In the genomic region with DNA sequence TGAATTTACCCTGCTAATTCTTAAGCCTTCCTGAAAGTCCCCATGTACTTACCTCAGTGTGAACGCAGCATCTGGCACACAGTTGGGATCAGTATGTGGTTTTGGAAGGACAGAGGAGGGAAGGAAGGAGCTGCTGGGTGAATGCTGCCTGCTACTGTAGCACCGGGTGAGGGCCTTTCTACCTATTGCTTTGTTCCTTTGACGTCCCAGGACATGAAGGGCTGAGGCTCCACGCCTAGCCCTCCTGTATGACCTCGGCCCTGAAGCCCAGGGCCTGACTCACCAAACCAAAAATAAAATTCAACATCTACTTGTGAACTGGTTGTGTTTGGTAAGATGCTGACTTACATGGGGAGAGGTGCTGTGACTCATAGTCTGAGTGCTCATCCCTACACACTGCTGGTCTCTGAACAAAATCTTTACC, we compare ENCODE assay signal across 8 cellular contexts. TPM values are rescaled to one million over a fixed set of nuclear protein-coding genes. Genes with fewer than 3 reads are reported as not detected.
DNase-seq lines count a peak whose midpoint lies in the region; ATAC-seq and TF ChIP-seq lines count a peak whose summit lies in the region.

No MANE protein-coding gene starts in this region.

- H4K8ac ChIP-seq in neuronal stem cell (ENCODE audit: low read depth, low read length), result no peak overlapping the region

- no peak overlapping the region for H3K4me3 Mint-ChIP-seq in natural killer cell

- H3K27me3 Mint-ChIP-seq in natural killer cell (ENCODE audit: low read depth in 2 of 2), result no peaks in the 10 kb centered on the region

- DNase-seq in GM12865 (ENCODE audit: low read depth) (peak; percentile 77), brain microvascular endothelial cell (peak; percentile 80), natural killer cell (no peak), neuronal stem cell (ENCODE audit: low spot score) (no peak), NCI-H1694 (lab: John Stamatoyannopoulos, UW) (no peak), Kasumi-1 (lab: John Stamatoyannopoulos, UW) (no peak), NCI-H510A treated with DMSO at 0.1 percent for 48 hours (lab: John Stamatoyannopoulos, UW) (no peak)

- H3K9me3 ChIP-seq in HUES6 (ENCODE audit: control insufficient read depth, insufficient read depth, low read depth, low read length) (no peaks in the 10 kb centered on the region), neuronal stem cell (replicated peaks in 1 of 2; ENCODE audit: control insufficient read depth in 2 of 2, insufficient read depth in 1 of 2, low read depth in 1 of 2, low read length in 2 of 2) (no peaks in the 10 kb centered on the region)

- no peak overlapping the region for H2BK12ac ChIP-seq in neuronal stem cell (ENCODE audit: low read length)

- H3K4ac ChIP-seq in neuronal stem cell (ENCODE audit: low read length), result no peak overlapping the region

- no peak overlapping the region for H3K18ac ChIP-seq in neuronal stem cell (ENCODE audit: low read length)

- no peaks in the 10 kb centered on the region for H3K9me3 Mint-ChIP-seq in natural killer cell

- H3K36me3 ChIP-seq in HUES6 (ENCODE audit: control insufficient read depth, insufficient read depth, low read length) (0 out of 2 replicates have a peak, but pooled peaks cover 3% of the 10 kb centered on the region), brain microvascular endothelial cell (replicated peaks) (peaks cover 2% of the 10 kb centered on the region), neuronal stem cell (replicated peaks in 1 of 2; ENCODE audit: control insufficient read depth in 2 of 2, insufficient read depth in 2 of 2, low read length in 2 of 2) (peaks cover 4 to 32% of the 10 kb centered on the region in 2 donors)

- H3K9ac ChIP-seq in HUES6 (ENCODE audit: low read length) (peak overlapping the region; percentile 70), neuronal stem cell (ENCODE audit: low read depth, low read length, poor library complexity) (no peak overlapping the region)

- peaks cover 70 to 74% of the 10 kb centered on the region in 2 donors for H3K4me1 Mint-ChIP-seq in natural killer cell

- H4K91ac ChIP-seq in neuronal stem cell (ENCODE audit: low read depth, low read length, poor library complexity), result no peak overlapping the region

- no peak overlapping the region for H2AK5ac ChIP-seq in neuronal stem cell (ENCODE audit: low read depth, low read length)

- no peak overlapping the region for H2BK5ac ChIP-seq in neuronal stem cell (ENCODE audit: low read length)

- H3K27ac ChIP-seq in HUES6 (ENCODE audit: low read depth, low read length) (peak overlapping the region; percentile 51; the same call in 1 of the 2 replicates), brain microvascular endothelial cell (peak overlapping the region; percentile 91), neuronal stem cell (replicated peaks; ENCODE audit: low read length) (no peak overlapping the region)

- H3K4me1 ChIP-seq in HUES6 (ENCODE audit: control insufficient read depth, insufficient read depth, low read length), result peaks cover 26% of the 10 kb centered on the region
- peaks cover 8 to 9% of the 10 kb centered on the region in 2 donors for H3K4me1 ChIP-seq in neuronal stem cell (ENCODE audit: control insufficient read depth in 2 of 2, insufficient read depth in 1 of 2, low read depth in 1 of 2, low read length in 2 of 2)

- no CpG with 5 or more reads among the region's 5 CpGs for WGBS in neuronal stem cell (ENCODE audit: extremely low coverage in 2 of 2, insufficient read length in 2 of 2, insufficient replicate concordance in 1 of 2), 2 donors

- no peak overlapping the region for H2AFZ ChIP-seq in neuronal stem cell (ENCODE audit: low read length)

- in situ Hi-C loops in brain microvascular endothelial cell (cut with HindIII; ENCODE audit: low pct_ligation_motif_present, low sequenced_read_pairs), result no loop called here

- H3K27ac Mint-ChIP-seq in natural killer cell, result peak overlapping the region in 1 of 2 donors; percentile 40

- no peak overlapping the region for H2BK15ac ChIP-seq in neuronal stem cell (ENCODE audit: low read length)

- peak in 2 of 3 donors; percentile 28 to 63 for ATAC-seq in natural killer cell

- peaks cover 9% of the 10 kb centered on the region for H3K79me1 ChIP-seq in neuronal stem cell (ENCODE audit: low read depth, low read length)

- H3K27me3 ChIP-seq in HUES6 (ENCODE audit: control insufficient read depth, insufficient read depth, low read length) (no peaks in the 10 kb centered on the region), brain microvascular endothelial cell (replicated peaks) (no peaks in the 10 kb centered on the region), neuronal stem cell (ENCODE audit: control insufficient read depth in 3 of 3, insufficient read depth in 3 of 3, low read depth in 1 of 3, low read length in 3 of 3) (peaks cover 0 to 2% (median 0%) of the 10 kb centered on the region in 3 experiments)

- H3K14ac ChIP-seq in neuronal stem cell (ENCODE audit: low read length), result no peak overlapping the region

- no peak for TF ChIP-seq CTCF in GM12865 (IDR thresholded peaks at IDR 0.05; ENCODE audit: insufficient read depth, low read depth, low read length, missing control alignments)
- no peak for TF ChIP-seq CTCF in brain microvascular endothelial cell (IDR thresholded peaks at IDR 0.05; ENCODE audit: low read depth, low read length, missing control alignments)
- TF ChIP-seq CTCF in natural killer cell (IDR thresholded peaks at IDR 0.05), result no peak

- H3K36me3 Mint-ChIP-seq in natural killer cell, result no peaks in the 10 kb centered on the region

- H2BK120ac ChIP-seq in neuronal stem cell (ENCODE audit: low read depth, low read length), result no peak overlapping the region

- H3K4me3 ChIP-seq in GM12865 (ENCODE audit: low read depth, low read length) (no peak overlapping the region), HUES6 (ENCODE audit: low read depth, low read length) (no peak overlapping the region), brain microvascular endothelial cell (ENCODE audit: low read depth, low read length) (no peak overlapping the region), neuronal stem cell (ENCODE audit: low read length in 2 of 2) (no peak overlapping the region)

- intact Hi-C loops in natural killer cell (cut with micrococcal nuclease), result no loop called here

- no peak overlapping the region for H3K23ac ChIP-seq in neuronal stem cell (ENCODE audit: low read depth, low read length, poor library complexity)

- H3K4me2 ChIP-seq in neuronal stem cell (ENCODE audit: insufficient read depth, low read length, poor library complexity, severe bottlenecking), result no peak overlapping the region

RNA-seq across cellular contexts. Expression of gene ARID1B, which starts 51.1 kb away (rescaled TPM):
- 100 to 1,000 TPM; 180 to 201 (median 189) TPM for total RNA-seq in natural killer cell
- 33.3 TPM for polyA plus RNA-seq in neuronal stem cell (2013, experiment 1 of 2)
- polyA plus RNA-seq in neuronal stem cell (2013, experiment 2 of 2), result 36.5 TPM

Comparison
In these comparisons a context has a peak if more than half of its experiments do, and no peak if none do; other contexts are left out.
1. DNase-seq: peak in GM12865 (single experiment) and brain microvascular endothelial cell (single experiment); none in natural killer cell (single experiment), neuronal stem cell (single experiment), NCI-H1694 (single experiment), Kasumi-1 (0 of 2) and NCI-H510A treated with DMSO at 0.1 percent for 48 hours (single experiment).